10 cellular contexts compared by ENCODE assay signal in the genomic region with DNA sequence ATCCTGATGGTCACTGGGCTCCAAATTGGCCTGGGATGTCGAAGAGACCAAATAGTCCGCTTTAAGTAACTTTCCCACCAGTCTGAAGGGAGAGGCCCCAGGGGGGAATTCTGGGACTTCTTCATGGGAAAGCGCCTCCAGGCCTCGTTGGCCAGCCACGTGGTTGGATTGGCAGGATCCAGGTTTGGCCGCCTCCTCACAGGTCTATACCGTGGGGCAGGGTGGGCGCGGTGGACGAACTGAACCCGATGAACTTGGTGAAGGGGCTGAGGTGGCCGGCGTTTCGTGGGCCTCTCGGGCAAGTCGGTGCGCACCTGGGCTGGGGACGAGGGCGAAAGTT. TPM values are rescaled to one million over a fixed set of nuclear protein-coding genes. Genes with fewer than 3 reads are reported as not detected.
DNase-seq lines count a peak whose midpoint lies in the region; ATAC-seq, FAIRE-seq and TF ChIP-seq lines count a peak whose summit lies in the region.
"Had no signal": no experiment of that assay in that cellular context is flagged by ENCODE, and none has a peak within 500 bp of the region (broad histone marks: within the 10 kb centered on the region; RNA-seq: fewer than 3 reads in every experiment).

No MANE protein-coding gene starts in this region.

- CTCF ChIA-PET in endothelial cell of umbilical vein (lab: Charles Lee): interaction anchor here (0.9 to 2.2 kb wide), 13 partner anchors 12 to 485 kb away, joined by 3 to 19 read pairs (median 5); no protein-coding TSS in a partner anchor

- peak overlapping the region; percentile 74 for H3K4me3 ChIP-seq in NT2/D1 (ENCODE audit: insufficient read length, low read depth)
- peak overlapping the region in 1 of 3 experiments; percentile 51 for H3K4me3 ChIP-seq in endothelial cell of umbilical vein (replicated peaks in 1 of 3; ENCODE audit: insufficient read depth in 1 of 3, low read depth in 1 of 3, low read length in 3 of 3)
- H3K4me3 ChIP-seq in neural progenitor cell: peak overlapping the region; percentile 71

- BruUV-seq in endothelial cell of umbilical vein (replicated peaks; lab: Mats Ljungman, UMichigan): no TSS peak

- H3F3A ChIP-seq in neural progenitor cell (ENCODE audit: low read depth): no peaks in the 10 kb centered on the region

- intact Hi-C loops in CD14-positive monocyte (cut with micrococcal nuclease) (no loop called here), endothelial cell of umbilical vein (cut with micrococcal nuclease) (loop anchor here (1.0 to 5.0 kb wide), 9 partner anchors 123 to 584 kb away; no protein-coding TSS in a partner anchor)

- H3K4me3 Mint-ChIP-seq in CD14-positive monocyte (peak overlapping the region; percentile 74 to 90), neural progenitor cell (peak overlapping the region; percentile 93)

- no peaks in the 10 kb centered on the region for H4K20me1 ChIP-seq in endothelial cell of umbilical vein (replicated peaks; ENCODE audit: control insufficient read depth, extremely low read depth, insufficient read depth, low read length)
- no peaks in the 10 kb centered on the region for H4K20me1 ChIP-seq in neural progenitor cell (ENCODE audit: low read depth)

- no peak for TF ChIP-seq POLR2A in endothelial cell of umbilical vein (IDR thresholded peaks at IDR 0.05; ENCODE audit: low read depth, low read length)

- no peak for DNase-seq in CD14-positive monocyte (ENCODE audit: low spot score)
- DNase-seq in NT2/D1 (ENCODE audit: low read depth, low spot score): no peak
- no peak for DNase-seq in endothelial cell of umbilical vein (ENCODE audit: low read depth, low spot score)
- DNase-seq in neural progenitor cell (ENCODE audit: low spot score): peak; percentile 7
- DNase-seq in kidney glomerular epithelial cell (lab: John Stamatoyannopoulos, UW): no peak
- DNase-seq in NCI-H510A (lab: John Stamatoyannopoulos, UW): no peak
- DNase-seq in GM19238 (ENCODE audit: insufficient read length, low spot score): no peak
- DNase-seq: Karpas-422 had no signal

- POLR2A ChIA-PET in endothelial cell of umbilical vein (lab: Charles Lee): no interaction called here

- H3K9ac ChIP-seq in NT2/D1 (ENCODE audit: insufficient read length, low read depth): no peak overlapping the region
- no peak overlapping the region for H3K9ac ChIP-seq in endothelial cell of umbilical vein (replicated peaks; ENCODE audit: extremely low read depth, insufficient read depth, low read length)
- H3K9ac ChIP-seq in neural progenitor cell: no peak overlapping the region

- peaks cover 2 to 24% (median 8%) of the 10 kb centered on the region in 7 donors for H3K9me3 Mint-ChIP-seq in CD14-positive monocyte
- H3K9me3 Mint-ChIP-seq in neural progenitor cell: peaks cover 14% of the 10 kb centered on the region

- H3K4me1 ChIP-seq in NT2/D1 (ENCODE audit: insufficient read depth, insufficient read length): no peaks in the 10 kb centered on the region
- H3K4me1 ChIP-seq in endothelial cell of umbilical vein (ENCODE audit: control insufficient read depth, extremely low read depth, insufficient read depth, low read length): peaks cover 9% of the 10 kb centered on the region
- peaks cover 3% of the 10 kb centered on the region for H3K4me1 ChIP-seq in neural progenitor cell

- FAIRE-seq in endothelial cell of umbilical vein (lab: Jason Lieb, UNC): no peak

- no peak overlapping the region for H3K27ac Mint-ChIP-seq in CD14-positive monocyte
- H3K27ac Mint-ChIP-seq in neural progenitor cell: no peak overlapping the region

- no peak overlapping the region for H3K27ac ChIP-seq in endothelial cell of umbilical vein (ENCODE audit: insufficient read depth, low read depth, low read length)
- H3K27ac ChIP-seq in neural progenitor cell: no peak overlapping the region
- H3K27ac ChIP-seq: neutrophil had no signal

- TF ChIP-seq CTCF in CD14-positive monocyte (IDR thresholded peaks at IDR 0.05): no peak
- no peak for TF ChIP-seq CTCF in endothelial cell of umbilical vein (IDR thresholded peaks at IDR 0.05; ENCODE audit: extremely low read depth in 1 of 2, insufficient read depth in 1 of 2, low read depth in 1 of 2, low read length in 2 of 2)
- TF ChIP-seq CTCF in neural progenitor cell (IDR thresholded peaks at IDR 0.05): no peak

- H3K27me3 ChIP-seq in NT2/D1 (ENCODE audit: insufficient read depth, insufficient read length) (peaks cover 33% of the 10 kb centered on the region), endothelial cell of umbilical vein (ENCODE audit: control insufficient read depth in 2 of 2, insufficient read depth in 2 of 2, low read length in 2 of 2) (peaks cover 14 to 20% of the 10 kb centered on the region in 2 experiments), neural progenitor cell (peaks cover 89% of the 10 kb centered on the region)

- H3K4me1 Mint-ChIP-seq in CD14-positive monocyte (peaks cover 12% of the 10 kb centered on the region), neural progenitor cell (peaks cover 6% of the 10 kb centered on the region)

- no peak for ATAC-seq in HG03196 (IDR thresholded peaks at IDR 0.05; ENCODE audit: unreplicated experiment)

- no peaks in the 10 kb centered on the region for H3K9me1 ChIP-seq in endothelial cell of umbilical vein (replicated peaks; ENCODE audit: control insufficient read depth, extremely low read depth, insufficient read depth, low read length)

- H3K36me3 ChIP-seq in NT2/D1 (ENCODE audit: insufficient read depth, insufficient read length, low read length): no peaks in the 10 kb centered on the region
- H3K36me3 ChIP-seq in endothelial cell of umbilical vein (ENCODE audit: control insufficient read depth in 2 of 2, extremely low read depth in 1 of 2, insufficient read depth in 2 of 2, low read length in 2 of 2): no peaks in the 10 kb centered on the region
- H3K36me3 ChIP-seq in neural progenitor cell: no peaks in the 10 kb centered on the region
- H3K36me3 ChIP-seq: neutrophil had no signal

- H3K36me3 Mint-ChIP-seq in CD14-positive monocyte: no peaks in the 10 kb centered on the region
- H3K36me3 Mint-ChIP-seq in neural progenitor cell: no peaks in the 10 kb centered on the region

- H3K79me2 ChIP-seq in endothelial cell of umbilical vein (ENCODE audit: control insufficient read depth, insufficient read depth, low read length): no peaks in the 10 kb centered on the region
- H3K79me2 ChIP-seq in neural progenitor cell (ENCODE audit: low read depth): no peaks in the 10 kb centered on the region

- dilution Hi-C loops in endothelial cell of umbilical vein (cut with MboI; ENCODE audit: extremely low pct_ligation_motif_present, low sequenced_read_pairs): no loop called here

- H3K9me3 ChIP-seq in NT2/D1 (ENCODE audit: insufficient read depth, low read length) (peaks cover 20% of the 10 kb centered on the region), endothelial cell of umbilical vein (replicated peaks; ENCODE audit: control insufficient read depth, insufficient read depth, low read length) (no peaks in the 10 kb centered on the region), neural progenitor cell (ENCODE audit: low read depth) (no peaks in the 10 kb centered on the region)
- H3K9me3 ChIP-seq: neutrophil had no signal

- peak overlapping the region; percentile 95 for H2AFZ ChIP-seq in endothelial cell of umbilical vein (ENCODE audit: low read depth, low read length)
- peak overlapping the region; percentile 98 for H2AFZ ChIP-seq in neural progenitor cell (replicated peaks)

- H3K27me3 Mint-ChIP-seq in CD14-positive monocyte (ENCODE audit: low read depth in 3 of 3) (peaks cover 42 to 67% (median 50%) of the 10 kb centered on the region in 3 donors), neural progenitor cell (ENCODE audit: insufficient read depth, low read depth) (peaks cover 26% of the 10 kb centered on the region)

- H3K4me2 ChIP-seq in endothelial cell of umbilical vein (ENCODE audit: insufficient read depth, low read length) (peak overlapping the region; percentile 88), neural progenitor cell (peak overlapping the region; percentile 85)

TF ChIP-seq in endothelial cell of umbilical vein, 7 proteins besides CTCF, POLR2A, EP300 and RAD21:
- TF ChIP-seq FOS (IDR thresholded peaks at IDR 0.05; ENCODE audit: borderline replicate concordance, insufficient read depth, low read length) (no peak), GATA2 (IDR thresholded peaks at IDR 0.05; ENCODE audit: insufficient read depth, insufficient read length, low read depth, low read length) (no peak), JUN (IDR thresholded peaks at IDR 0.05; ENCODE audit: borderline replicate concordance, insufficient read depth, insufficient read length, low read depth) (no peak), POLR2AphosphoS5 (IDR thresholded peaks at IDR 0.05; ENCODE audit: insufficient read depth, low read depth, low read length) (no peak), MYC (IDR thresholded peaks at IDR 0.05; ENCODE audit: low read depth, low read length) (no peak), EZH2 (IDR thresholded peaks at IDR 0.05; ENCODE audit: borderline replicate concordance, low read depth, low read length, severe bottlenecking) (no peak)
- TF ChIP-seq, protein P1, sequence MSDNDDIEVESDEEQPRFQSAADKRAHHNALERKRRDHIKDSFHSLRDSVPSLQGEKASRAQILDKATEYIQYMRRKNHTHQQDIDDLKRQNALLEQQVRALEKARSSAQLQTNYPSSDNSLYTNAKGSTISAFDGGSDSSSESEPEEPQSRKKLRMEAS (IDR thresholded peaks at IDR 0.05; ENCODE audit: insufficient read depth, insufficient read length): no peak

RNA-seq across cellular contexts. Expression of a gene that starts 0.3 kb away (rescaled TPM):
- polyA plus RNA-seq in CD14-positive monocyte: not detected
- not detected in 2 replicates for total RNA-seq in endothelial cell of umbilical vein
- polyA plus RNA-seq in endothelial cell of umbilical vein: not detected in 2 replicates
- polyA plus RNA-seq in endothelial cell of umbilical vein (2011; cell fraction: cytosol; rRNA removed): not detected in 2 replicates
- polyA plus RNA-seq in endothelial cell of umbilical vein (2011; cell fraction: nucleus; rRNA removed): not detected in 2 replicates
- polyA plus RNA-seq in endothelial cell of umbilical vein (2012): not detected in 2 replicates
- not detected in 2 replicates for polyA minus RNA-seq in endothelial cell of umbilical vein
- not detected for polyA minus RNA-seq in endothelial cell of umbilical vein (2011; cell fraction: cytosol; rRNA and poly(A)+ RNA removed)
- polyA minus RNA-seq in endothelial cell of umbilical vein (2011; cell fraction: nucleus; rRNA and poly(A)+ RNA removed): not detected in 2 replicates
- total RNA-seq in neural progenitor cell (ENCODE audit: low replicate concordance): not detected in 2 replicates
